ENCODE assay signal across 28 cellular contexts in the genomic region with DNA sequence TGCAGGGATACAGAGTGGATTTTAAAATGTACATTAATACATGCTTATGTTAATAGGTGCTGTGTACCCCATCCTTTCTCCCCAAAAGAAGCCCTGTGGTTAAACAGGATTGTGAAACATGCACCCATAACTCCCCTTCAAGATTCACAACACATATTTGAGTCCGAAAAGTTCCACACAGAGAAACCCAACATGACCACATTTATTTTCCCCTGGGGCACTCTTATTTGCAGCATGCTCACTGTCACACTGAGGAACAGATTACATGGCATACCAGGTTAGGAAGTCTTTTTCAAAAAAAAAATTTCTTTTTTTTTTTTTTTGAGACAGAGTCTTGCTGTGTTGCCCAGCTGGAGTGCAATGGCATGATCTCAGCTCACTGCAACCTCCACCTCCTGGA.
"Had no signal": no experiment of that assay in that cellular context is flagged by ENCODE, and none has a peak within 500 bp of the region (broad histone marks: within the 10 kb centered on the region; RNA-seq: fewer than 3 reads in every experiment).

No MANE protein-coding gene starts in this region.

- H3K9ac ChIP-seq: neural progenitor cell, parathyroid adenoma had no signal

- H3K4me3 ChIP-seq: neural progenitor cell, ovary, psoas muscle, right lobe of liver, sigmoid colon, spleen, suprapubic skin, testis, tibial artery, transverse colon, vagina had no signal

- H3K79me2 ChIP-seq: parathyroid adenoma had no signal

- H2AFZ ChIP-seq: neural progenitor cell, parathyroid adenoma had no signal

- DNase-seq: naive B cell; naive thymus-derived CD8-positive, alpha-beta T cell; occipital lobe; ovary; posterior cingulate gyrus; psoas muscle; right cardiac atrium; right lobe of liver; sigmoid colon; small intestine; spleen; stimulated activated CD4-positive, alpha-beta T cell treated with anti-CD3 and anti-CD28 coated beads, Interleukin-12 subunit alpha, Interleukin-12 subunit beta, amount 100 ng/mL, for 4 hours; stimulated activated CD4-positive, alpha-beta T cell treated with anti-CD3 and anti-CD28 coated beads, Interleukin-1b, Interleukin-23, amount 100 ng/mL, for 48 hours; stimulated activated CD4-positive, alpha-beta T cell treated with anti-CD3 and anti-CD28 coated beads, Interleukin-4, amount 100 ng/mL, for 1 hour; stimulated activated CD4-positive, alpha-beta T cell treated with anti-CD3 and anti-CD28 coated beads, Interleukin-4, amount 100 ng/mL, for 4 hours; stimulated activated CD8-positive, alpha-beta memory T cell treated with anti-CD3 and anti-CD28 coated beads, Interleukin-4, amount 100 ng/mL, for 48 hours; stimulated activated naive CD4-positive, alpha-beta T cell; stimulated activated naive CD8-positive, alpha-beta T cell treated with anti-CD3 and anti-CD28 coated beads, Interleukin-15, Interleukin-2, amounts not matched to agents 100 U/mL and 50 U/mL, for 24 hours; substantia nigra; testis; tibial artery; transverse colon had no signal

- H3K27ac ChIP-seq: neural progenitor cell, ovary, parathyroid adenoma, psoas muscle, right lobe of liver, spleen, suprapubic skin, testis, transverse colon, vagina had no signal

- ATAC-seq: naive thymus-derived CD8-positive, alpha-beta T cell; natural killer cell treated with Interleukin-12 subunit alpha and Interleukin-12 subunit beta and Interleukin-15 and Interleukin-18, amount 100 ng/mL, for 72 hours; psoas muscle; right cardiac atrium; right lobe of liver; stimulated activated memory B cell treated with anti-CD40 and anti-IgM and Interleukin-4, amounts not matched to agents 10 μg/mL and 1 μg/mL and 100 μg/mL, for 72 hours; stimulated activated naive CD8-positive, alpha-beta T cell treated with anti-CD3 and anti-CD28 coated beads, Interleukin-15, Interleukin-2, amounts not matched to agents 100 U/mL and 50 U/mL, for 24 hours had no signal

- H3K4me2 ChIP-seq: neural progenitor cell had no signal

- H3K9me3 ChIP-seq: ovary, psoas muscle, right lobe of liver, sigmoid colon, suprapubic skin, testis, tibial artery, transverse colon, vagina had no signal

- H3K27me3 ChIP-seq: neural progenitor cell, ovary, right lobe of liver, sigmoid colon, spleen, suprapubic skin, testis, tibial artery, transverse colon, vagina had no signal

- H3K4me1 ChIP-seq: neural progenitor cell, parathyroid adenoma, psoas muscle, right lobe of liver, spleen, suprapubic skin, testis had no signal

- H3K36me3 ChIP-seq: neural progenitor cell, ovary, right lobe of liver, sigmoid colon, spleen, suprapubic skin, tibial artery, transverse colon, vagina had no signal
